ENCODE assay signal across 16 cellular contexts in genomic region chr5:181170996-181171395, GRCh38. TPM values are rescaled to one million over a fixed set of nuclear protein-coding genes. Genes with fewer than 3 reads are reported as not detected.
DNase-seq lines count a peak whose midpoint lies in the region; ATAC-seq and TF ChIP-seq lines count a peak whose summit lies in the region.
"Had no signal": no experiment of that assay in that cellular context is flagged by ENCODE, and none has a peak within 500 bp of the region (broad histone marks: within the 10 kb centered on the region; RNA-seq: fewer than 3 reads in every experiment).

No MANE protein-coding gene starts in this region.

- no peak overlapping the region for H4K5ac ChIP-seq in H9 (ENCODE audit: insufficient read length, low read depth, low read length)

- H3K27ac Mint-ChIP-seq in CD8-positive, alpha-beta memory T cell = peak overlapping the region in 1 of 8 donors; percentile 90
- no peak overlapping the region for H3K27ac Mint-ChIP-seq in H9
- H3K27ac Mint-ChIP-seq: progenitor cell of endocrine pancreas had no signal

- no peak overlapping the region for H2AK5ac ChIP-seq in H9 (ENCODE audit: insufficient read length, low read length)
- no peak overlapping the region for H2AK5ac ChIP-seq in mesenchymal stem cell (ENCODE audit: low read length, severe bottlenecking)

- H3K27me3 ChIP-seq in CD8-positive, alpha-beta memory T cell (ENCODE audit: insufficient read depth, low read length, poor library complexity, severe bottlenecking) = peaks cover 19% of the 10 kb centered on the region
- peaks cover 10% of the 10 kb centered on the region for H3K27me3 ChIP-seq in H9 (ENCODE audit: insufficient read depth, low read length)
- peaks cover 8 to 16% of the 10 kb centered on the region in 2 experiments for H3K27me3 ChIP-seq in mesenchymal stem cell (ENCODE audit: control insufficient read depth in 1 of 2, insufficient read depth in 1 of 2, low read length in 2 of 2)

- H4K91ac ChIP-seq in H9 (ENCODE audit: insufficient read length, low read depth, low read length) = no peak overlapping the region
- no peak overlapping the region for H4K91ac ChIP-seq in mesenchymal stem cell (ENCODE audit: low read length)

- peaks cover 20 to 48% (median 42%) of the 10 kb centered on the region in 3 donors for H3K4me1 Mint-ChIP-seq in CD8-positive, alpha-beta memory T cell
- peaks cover 29 to 35% of the 10 kb centered on the region in 2 experiments for H3K4me1 Mint-ChIP-seq in H9

- H3K4me2 ChIP-seq in H9 (ENCODE audit: insufficient read depth, insufficient read length, low read length) (peak overlapping the region; percentile 89), mesenchymal stem cell (ENCODE audit: low read length, poor library complexity, severe bottlenecking) (no peak overlapping the region)

- H3T11ph ChIP-seq in H9 (ENCODE audit: low read length) = no peak overlapping the region

- POLR2A ChIA-PET in CD8-positive, alpha-beta memory T cell (lab: Charles Lee) = no interaction called here

- H2BK15ac ChIP-seq in H9 (ENCODE audit: low read depth, low read length) (no peak overlapping the region), mesenchymal stem cell (ENCODE audit: low read depth, poor library complexity, severe bottlenecking) (no peak overlapping the region)

- peak overlapping the region in 4 of 7 donors; percentile 4 to 69 (median 58) for H3K4me3 Mint-ChIP-seq in CD8-positive, alpha-beta memory T cell
- peak overlapping the region; percentile 69 to 93 for H3K4me3 Mint-ChIP-seq in H9

- no peak overlapping the region for H2BK20ac ChIP-seq in H9 (ENCODE audit: low read depth, low read length, poor library complexity, severe bottlenecking)

- no peak overlapping the region for H3K23ac ChIP-seq in H9 (ENCODE audit: insufficient read length, low read depth, low read length)
- no peak overlapping the region for H3K23ac ChIP-seq in mesenchymal stem cell (ENCODE audit: low read length in 2 of 2)

- H3K9ac ChIP-seq in H9 (ENCODE audit: extremely low read depth, insufficient read length, low read length) (no peak overlapping the region), mesenchymal stem cell (ENCODE audit: low read length) (no peak overlapping the region)

- peaks cover 22% of the 10 kb centered on the region for H3K4me1 ChIP-seq in CD8-positive, alpha-beta memory T cell (ENCODE audit: insufficient read depth, low read length)
- H3K4me1 ChIP-seq in H9 (ENCODE audit: insufficient read depth, low read length) (peaks cover 3% of the 10 kb centered on the region; the same call in 1 of the 2 replicates), mesenchymal stem cell (ENCODE audit: control insufficient read depth, insufficient read depth, low read depth, low read length) (peaks cover 24% of the 10 kb centered on the region)

- H2BK120ac ChIP-seq in H9 (ENCODE audit: low read depth, low read length, poor library complexity, severe bottlenecking) (no peak overlapping the region), mesenchymal stem cell (ENCODE audit: low read depth, low read length) (no peak overlapping the region)

- no peaks in the 10 kb centered on the region for H3K9me3 ChIP-seq in CD8-positive, alpha-beta memory T cell (ENCODE audit: low read length)
- H3K9me3 ChIP-seq in H9 (ENCODE audit: control insufficient read depth, low read depth, low read length) (no peaks in the 10 kb centered on the region), mesenchymal stem cell (ENCODE audit: control insufficient read depth, low read length) (no peaks in the 10 kb centered on the region)
- H3K9me3 ChIP-seq: heart right ventricle had no signal

- no peaks in the 10 kb centered on the region for H3K79me1 ChIP-seq in H9 (ENCODE audit: insufficient read depth, low read depth, low read length, poor library complexity, severe bottlenecking)
- H3K79me1 ChIP-seq in mesenchymal stem cell (replicated peaks; ENCODE audit: low read length, poor library complexity, severe bottlenecking) = no peaks in the 10 kb centered on the region

- H2BK12ac ChIP-seq in H9 (ENCODE audit: insufficient read length, low read depth, low read length) (no peak overlapping the region), mesenchymal stem cell (ENCODE audit: low read length in 2 of 2) (no peak overlapping the region)

- WGBS in H9 (ENCODE audit: extremely low coverage, insufficient read length, low lambda C conversion rate) = no CpG with 5 or more reads among the region's 6 CpGs
- WGBS in mesenchymal stem cell = 70% methylated on average over 6 of the region's 6 CpGs

- TF ChIP-seq CTCF in H9 (conservative IDR thresholded peaks at IDR 0.05) = no peak

- no peak overlapping the region for H4K8ac ChIP-seq in H9 (replicated peaks; ENCODE audit: insufficient read length, low read depth, low read length)
- no peak overlapping the region for H4K8ac ChIP-seq in mesenchymal stem cell (ENCODE audit: low read length)

- no peak overlapping the region for H3K4ac ChIP-seq in H9 (ENCODE audit: low read depth, low read length)
- H3K4ac ChIP-seq in mesenchymal stem cell (ENCODE audit: low read depth in 1 of 2, low read length in 2 of 2) = no peak overlapping the region

- H3K23me2 ChIP-seq in H9 (ENCODE audit: insufficient read length, low read depth, low read length, poor library complexity, severe bottlenecking) = peaks cover 15% of the 10 kb centered on the region

- H2AFZ ChIP-seq in H9 (ENCODE audit: low read length) (no peak overlapping the region), mesenchymal stem cell (ENCODE audit: low read depth, low read length) (no peak overlapping the region)

- no peak overlapping the region for H2BK5ac ChIP-seq in H9 (ENCODE audit: insufficient read length, low read length)
- H2BK5ac ChIP-seq in mesenchymal stem cell (ENCODE audit: low read depth, low read length, poor library complexity, severe bottlenecking) = no peak overlapping the region

- ATAC-seq in GM18909 (IDR thresholded peaks at IDR 0.05; ENCODE audit: poor library complexity, unreplicated experiment) = no peak
- ATAC-seq: HCT116, heart right ventricle had no signal

- peaks cover 68 to 85% of the 10 kb centered on the region in 2 donors for H3K27me3 Mint-ChIP-seq in CD8-positive, alpha-beta memory T cell
- peaks cover 66% of the 10 kb centered on the region for H3K27me3 Mint-ChIP-seq in H9 (ENCODE audit: low read depth)

- no peaks in the 10 kb centered on the region for H3K79me2 ChIP-seq in H9 (ENCODE audit: insufficient read depth, low read length)

- H3K9me3 Mint-ChIP-seq in CD8-positive, alpha-beta memory T cell = peaks cover 0 to 8% (median 0%) of the 10 kb centered on the region in 5 donors
- H3K9me3 Mint-ChIP-seq in H9 = peaks cover 2 to 5% of the 10 kb centered on the region in 2 experiments; a peak in 2 of 5 replicates

- H3K36me3 ChIP-seq in CD8-positive, alpha-beta memory T cell (ENCODE audit: insufficient read depth, low read length) = no peaks in the 10 kb centered on the region
- H3K36me3 ChIP-seq in mesenchymal stem cell (ENCODE audit: control insufficient read depth in 1 of 2, insufficient read depth in 2 of 2, low read depth in 1 of 2, low read length in 2 of 2) = no peaks in the 10 kb centered on the region
- H3K36me3 ChIP-seq: heart right ventricle had no signal

- no peak overlapping the region for H3K14ac ChIP-seq in H9 (ENCODE audit: insufficient read depth, low read length)
- no peak overlapping the region for H3K14ac ChIP-seq in mesenchymal stem cell (ENCODE audit: low read length in 2 of 2)

- H3K36me3 Mint-ChIP-seq in CD8-positive, alpha-beta memory T cell = no peaks in the 10 kb centered on the region
- H3K36me3 Mint-ChIP-seq in H9 (ENCODE audit: insufficient read depth in 1 of 3, low read depth in 3 of 3) = no peaks in the 10 kb centered on the region; a peak in 1 of 7 replicates

- H3K4me3 ChIP-seq in CD8-positive, alpha-beta memory T cell (ENCODE audit: low read length) = no peak overlapping the region
- H3K4me3 ChIP-seq in mesenchymal stem cell (ENCODE audit: insufficient read depth in 1 of 2, low read depth in 1 of 2, low read length in 2 of 2) = peak overlapping the region in 1 of 2 experiments; percentile 73
- H3K4me3 ChIP-seq: heart right ventricle, lung had no signal

- no peak overlapping the region for H3K27ac ChIP-seq in CD8-positive, alpha-beta memory T cell (ENCODE audit: low read depth, low read length)
- H3K27ac ChIP-seq in H9 (ENCODE audit: insufficient read length, low read depth, low read length) = no peak overlapping the region
- peak overlapping the region; percentile 52 for H3K27ac ChIP-seq in mesenchymal stem cell (ENCODE audit: low read length, poor library complexity, severe bottlenecking)
- H3K27ac ChIP-seq: heart right ventricle, VCaP had no signal

- CTCF ChIA-PET in CD8-positive, alpha-beta memory T cell (lab: Charles Lee) = interaction anchor here (1.5 to 2.6 kb wide), 2 partner anchors 14 to 21 kb away, joined by 3 to 8 read pairs; no protein-coding TSS in a partner anchor

- H3K56ac ChIP-seq in H9 (ENCODE audit: insufficient read length, low read depth, low read length) = no peak overlapping the region

- DNase-seq in CD8-positive, alpha-beta memory T cell = no peak
- DNase-seq in H9 = no peak
- peak; percentile 27 for DNase-seq in amniotic epithelial cell (ENCODE audit: low read depth)
- DNase-seq in mesenchymal stem cell = peak; percentile 29
- DNase-seq in NCI-H748 (lab: John Stamatoyannopoulos, UW; ENCODE audit: unreplicated experiment) = no peak
- no peak for DNase-seq in nucleus accumbens (lab: John Stamatoyannopoulos, UW)
- DNase-seq: heart right ventricle; Kasumi-1; NCI-H2171; stimulated activated CD4-positive, alpha-beta T cell treated with anti-CD3 and anti-CD28 coated beads, Interleukin-4, amount 100 ng/mL, for 24 hours had no signal

- no peaks in the 10 kb centered on the region for H4K20me1 ChIP-seq in H9 (ENCODE audit: control insufficient read depth, insufficient read depth, insufficient read length)

- H3K18ac ChIP-seq in H9 (ENCODE audit: insufficient read length, low read depth, low read length) = no peak overlapping the region
- no peak overlapping the region for H3K18ac ChIP-seq in mesenchymal stem cell (ENCODE audit: low read depth in 1 of 2, low read length in 2 of 2)

RNA-seq across cellular contexts. Expression of gene OR2V2, which starts 23.6 kb away (rescaled TPM):
- total RNA-seq in CD8-positive, alpha-beta memory T cell = not detected
- polyA plus RNA-seq in CD8-positive, alpha-beta memory T cell = not detected
- total RNA-seq in H9 (2021) = not detected in 2 replicates
- not detected for polyA plus RNA-seq in mesenchymal stem cell (2013, experiment 1 of 2)
- polyA plus RNA-seq in mesenchymal stem cell (2013, experiment 2 of 2) = not detected
- total RNA-seq: heart right ventricle, lung, progenitor cell of endocrine pancreas, subcutaneous adipose tissue had no signal
- polyA plus RNA-seq: heart right ventricle, lung had no signal

RNA-seq across cellular contexts. Expression of gene TRIM7, which starts 34.0 kb away (rescaled TPM):
- total RNA-seq in CD8-positive, alpha-beta memory T cell = 1 to 10 TPM; 2.2 to 2.3 TPM
- 0.74 TPM for polyA plus RNA-seq in CD8-positive, alpha-beta memory T cell
- not detected in 2 replicates for total RNA-seq in H9 (2021)
- 1.8 TPM for polyA plus RNA-seq in mesenchymal stem cell (2013, experiment 1 of 2)
- polyA plus RNA-seq in mesenchymal stem cell (2013, experiment 2 of 2) = 1.4 TPM
- total RNA-seq: progenitor cell of endocrine pancreas had no signal

RNA-seq across cellular contexts. Expression of gene OR2V1, which starts 40.0 kb away (rescaled TPM):
- total RNA-seq in CD8-positive, alpha-beta memory T cell = not detected
- not detected for polyA plus RNA-seq in CD8-positive, alpha-beta memory T cell
- not detected in 2 replicates for total RNA-seq in H9 (2021)
- polyA plus RNA-seq in mesenchymal stem cell (2013, experiment 1 of 2) = not detected
- not detected for polyA plus RNA-seq in mesenchymal stem cell (2013, experiment 2 of 2)
- total RNA-seq: heart right ventricle, lung, progenitor cell of endocrine pancreas, subcutaneous adipose tissue had no signal
- polyA plus RNA-seq: heart right ventricle, lung had no signal

RNA-seq across cellular contexts. Expression of gene TRIM41, which starts 52.1 kb away (rescaled TPM):
- total RNA-seq in CD8-positive, alpha-beta memory T cell = 10 to 100 TPM; 35.2 to 42.7 TPM
- 2.2 TPM for polyA plus RNA-seq in CD8-positive, alpha-beta memory T cell
- 33.5 and 34.2 TPM in 2 replicates for total RNA-seq in H9 (2021)
- polyA plus RNA-seq in mesenchymal stem cell (2013, experiment 1 of 2) = 19.1 TPM
- 19.0 TPM for polyA plus RNA-seq in mesenchymal stem cell (2013, experiment 2 of 2)

Comparison
In these comparisons a context has a peak if more than half of its experiments do, and no peak if none do; other contexts are left out.
1. DNase-seq: peak in amniotic epithelial cell (single experiment) and mesenchymal stem cell (single experiment); none in CD8-positive, alpha-beta memory T cell (0 of 5), H9 (single experiment), NCI-H748 (single experiment) and nucleus accumbens (0 of 56).